ENCODE assay signal across 22 cellular contexts in genomic region chr17:73237714-73238113, GRCh38. TPM values are rescaled to one million over a fixed set of nuclear protein-coding genes. Genes with fewer than 3 reads are reported as not detected.
DNase-seq lines count a peak whose midpoint lies in the region; ATAC-seq and TF ChIP-seq lines count a peak whose summit lies in the region.
"Had no signal": no experiment of that assay in that cellular context is flagged by ENCODE, and none has a peak within 500 bp of the region (broad histone marks: within the 10 kb centered on the region; RNA-seq: fewer than 3 reads in every experiment).

No MANE protein-coding gene starts in this region.

- DNase-seq in activated CD4-positive, alpha-beta T cell treated with anti-CD3 and anti-CD28 coated beads for 36 hours: no peak
- DNase-seq in activated CD4-positive, alpha-beta T cell treated with anti-CD3 and anti-CD28 coated beads, Interleukin-2, amount 50 U/mL, for 4 hours: no peak
- DNase-seq in mesenteric fat pad (ENCODE audit: low spot score) (peak; percentile 26), sciatic nerve (ENCODE audit: low spot score) (no peak)
- no peak for DNase-seq in stimulated activated CD4-positive, alpha-beta T cell treated with anti-CD3 and anti-CD28 coated beads, Interleukin-4, amount 100 ng/mL, for 4 hours
- DNase-seq: activated B cell treated with CpG ODN at 0.5 μM for 24 hours; anterior cingulate cortex; C1 segment of cervical spinal cord; hippocampal formation; kidney; MG63; NCI-H1694 treated with DMSO at 0.1 percent for 48 hours; stimulated activated naive B cell treated with anti-CD40 and anti-IgM and Interleukin-4, amounts not matched to agents 10 μg/mL and 1 μg/mL and 100 μg/mL, for 72 hours; upper lobe of left lung had no signal

- H3K9me3 Mint-ChIP-seq in activated CD4-positive, alpha-beta T cell treated with anti-CD3 and anti-CD28 coated beads for 36 hours (ENCODE audit: low read depth): no peaks in the 10 kb centered on the region
- H3K9me3 Mint-ChIP-seq in activated T-helper 17 cell treated with anti-CD3 and anti-CD28 coated beads, Interleukin-2, amount 50 U/mL, for 72 hours: no peaks in the 10 kb centered on the region
- H3K9me3 Mint-ChIP-seq: activated B cell treated with CpG ODN at 0.5 μM for 24 hours; neural progenitor cell; stimulated activated naive B cell treated with anti-CD40 and anti-IgM and Interleukin-4, amounts not matched to agents 10 μg/mL and 1 μg/mL and 100 μg/mL, for 72 hours had no signal

- H4K20me1 ChIP-seq in DOHH2 (ENCODE audit: control insufficient read depth, insufficient read depth, low read depth, low read length): 0 out of 2 replicates have a peak, but pooled peaks cover 4% of the 10 kb centered on the region

- H3K4me1 ChIP-seq in DOHH2 (ENCODE audit: control insufficient read depth, low read length): peaks cover 37% of the 10 kb centered on the region

- no peaks in the 10 kb centered on the region for H3K9me3 ChIP-seq in DOHH2 (ENCODE audit: control insufficient read depth, insufficient read depth, low read length)
- H3K9me3 ChIP-seq: MG63, upper lobe of left lung had no signal

- no peaks in the 10 kb centered on the region for H3F3A ChIP-seq in DOHH2 (ENCODE audit: control insufficient read depth, insufficient read depth)

- no peaks in the 10 kb centered on the region for H3K27me3 ChIP-seq in DOHH2 (ENCODE audit: control insufficient read depth, low read length)
- H3K27me3 ChIP-seq: MG63, neural progenitor cell, upper lobe of left lung had no signal

- H3K4me3 ChIP-seq in DOHH2 (ENCODE audit: low read length): peak overlapping the region; percentile 0; the same call in 1 of the 2 replicates
- H3K4me3 ChIP-seq: MG63, upper lobe of left lung had no signal

- H3K4me2 ChIP-seq in DOHH2 (ENCODE audit: low read length): peak overlapping the region; percentile 35

- CTCF ChIA-PET in activated CD4-positive, alpha-beta T cell treated with anti-CD3 and anti-CD28 coated beads for 36 hours (lab: Charles Lee): interaction anchor here (0.7 to 1.7 kb wide), 3 partner anchors 8 to 1132 kb away, joined by 3 to 5 read pairs (median 3); no protein-coding TSS in a partner anchor

- POLR2A ChIA-PET in activated CD4-positive, alpha-beta T cell treated with anti-CD3 and anti-CD28 coated beads for 36 hours (lab: Charles Lee): no interaction called here

- no peaks in the 10 kb centered on the region for H3K27me3 Mint-ChIP-seq in activated CD4-positive, alpha-beta T cell treated with anti-CD3 and anti-CD28 coated beads for 36 hours
- no peaks in the 10 kb centered on the region for H3K27me3 Mint-ChIP-seq in activated T-helper 17 cell treated with anti-CD3 and anti-CD28 coated beads, Interleukin-2, amount 50 U/mL, for 72 hours
- H3K27me3 Mint-ChIP-seq: activated B cell treated with CpG ODN at 0.5 μM for 24 hours; stimulated activated naive B cell treated with anti-CD40 and anti-IgM and Interleukin-4, amounts not matched to agents 10 μg/mL and 1 μg/mL and 100 μg/mL, for 72 hours had no signal

- H3K36me3 Mint-ChIP-seq in activated CD4-positive, alpha-beta T cell treated with anti-CD3 and anti-CD28 coated beads for 36 hours (ENCODE audit: low read depth): peaks cover 58% of the 10 kb centered on the region
- peaks cover 51% of the 10 kb centered on the region for H3K36me3 Mint-ChIP-seq in activated T-helper 17 cell treated with anti-CD3 and anti-CD28 coated beads, Interleukin-2, amount 50 U/mL, for 72 hours (ENCODE audit: low read depth)

- H3K36me3 ChIP-seq in DOHH2 (ENCODE audit: control insufficient read depth, low read length): peaks cover 80% of the 10 kb centered on the region

- intact Hi-C loops in activated CD4-positive, alpha-beta T cell treated with anti-CD3 and anti-CD28 coated beads for 36 hours (cut with DNase I, micrococcal nuclease): no loop called here
- intact Hi-C loops in sciatic nerve (cut with DNase I): no loop called here

- H3K9me2 ChIP-seq in DOHH2 (replicated peaks; ENCODE audit: control insufficient read depth, low read length): no peaks in the 10 kb centered on the region

- no peak for ATAC-seq in activated CD4-positive, alpha-beta T cell treated with anti-CD3 and anti-CD28 coated beads for 36 hours
- ATAC-seq in activated T-helper 17 cell treated with anti-CD3 and anti-CD28 coated beads, Interleukin-2, amount 50 U/mL, for 72 hours (replicated peaks): peak; percentile 39
- ATAC-seq in HG02884 (IDR thresholded peaks at IDR 0.05; ENCODE audit: unreplicated experiment) (no peak), sciatic nerve (no peak)
- ATAC-seq: stimulated activated naive B cell treated with anti-CD40 and anti-IgM and Interleukin-4, amounts not matched to agents 10 μg/mL and 1 μg/mL and 100 μg/mL, for 72 hours had no signal

- peak overlapping the region; percentile 27 for H3K4me3 Mint-ChIP-seq in activated CD4-positive, alpha-beta T cell treated with anti-CD3 and anti-CD28 coated beads for 36 hours
- peak overlapping the region; percentile 66 for H3K4me3 Mint-ChIP-seq in activated T-helper 17 cell treated with anti-CD3 and anti-CD28 coated beads, Interleukin-2, amount 50 U/mL, for 72 hours
- H3K4me3 Mint-ChIP-seq: activated B cell treated with CpG ODN at 0.5 μM for 24 hours; neural progenitor cell; stimulated activated naive B cell treated with anti-CD40 and anti-IgM and Interleukin-4, amounts not matched to agents 10 μg/mL and 1 μg/mL and 100 μg/mL, for 72 hours had no signal

- H3K4me1 Mint-ChIP-seq in activated CD4-positive, alpha-beta T cell treated with anti-CD3 and anti-CD28 coated beads for 36 hours: peaks cover 46% of the 10 kb centered on the region
- H3K4me1 Mint-ChIP-seq in activated T-helper 17 cell treated with anti-CD3 and anti-CD28 coated beads, Interleukin-2, amount 50 U/mL, for 72 hours: peaks cover 22% of the 10 kb centered on the region

- no peak overlapping the region for H3K27ac ChIP-seq in DOHH2 (ENCODE audit: low read depth, low read length)
- H3K27ac ChIP-seq: neural progenitor cell, upper lobe of left lung had no signal

- peak overlapping the region; percentile 21 for H3K27ac Mint-ChIP-seq in activated CD4-positive, alpha-beta T cell treated with anti-CD3 and anti-CD28 coated beads for 36 hours
- H3K27ac Mint-ChIP-seq in activated T-helper 17 cell treated with anti-CD3 and anti-CD28 coated beads, Interleukin-2, amount 50 U/mL, for 72 hours: peak overlapping the region; percentile 86
- H3K27ac Mint-ChIP-seq: activated B cell treated with CpG ODN at 0.5 μM for 24 hours; neural progenitor cell; stimulated activated naive B cell treated with anti-CD40 and anti-IgM and Interleukin-4, amounts not matched to agents 10 μg/mL and 1 μg/mL and 100 μg/mL, for 72 hours had no signal

- TF ChIP-seq CTCF in DOHH2 (IDR thresholded peaks at IDR 0.05; ENCODE audit: low read depth, low read length, poor library complexity, severe bottlenecking): no peak

- peaks cover 78% of the 10 kb centered on the region for H3K79me2 ChIP-seq in DOHH2 (ENCODE audit: control insufficient read depth, low read length)

RNA-seq across cellular contexts. Expression of gene CPSF4L, which starts 24.0 kb away (rescaled TPM):
- total RNA-seq in activated CD4-positive, alpha-beta T cell treated with anti-CD3 and anti-CD28 coated beads for 36 hours: not detected
- not detected for total RNA-seq in activated T-helper 17 cell treated with anti-CD3 and anti-CD28 coated beads, Interleukin-2, amount 50 U/mL, for 72 hours
- 0.61 TPM for total RNA-seq in mesenteric fat pad
- not detected for total RNA-seq in sciatic nerve
- total RNA-seq: A172; activated B cell treated with CpG ODN at 0.5 μM for 24 hours; cerebellum; kidney; pulmonary artery endothelial cell; T-helper 1 cell treated with Interleukin-12 subunit alpha and Interleukin-12 subunit beta and Interleukin-4 antibody, amounts not matched to agents 30 ng/mL and 1 ng/mL, for 36 hours had no signal

RNA-seq across cellular contexts. Expression of gene COG1, which starts 44.9 kb away (rescaled TPM):
- 10 to 100 TPM; 25.6 to 39.0 TPM for total RNA-seq in activated CD4-positive, alpha-beta T cell treated with anti-CD3 and anti-CD28 coated beads for 36 hours
- 10 to 100 TPM; 22.5 to 27.3 TPM for total RNA-seq in activated T-helper 17 cell treated with anti-CD3 and anti-CD28 coated beads, Interleukin-2, amount 50 U/mL, for 72 hours
- total RNA-seq in mesenteric fat pad (34.8 TPM), sciatic nerve (49.8 TPM)
